In genomic region chr1:100222428-100222827, GRCh38 we compare ENCODE assay signal across 39 cellular contexts. TPM values are rescaled to one million over a fixed set of nuclear protein-coding genes. Genes with fewer than 3 reads are reported as not detected.
"Had no signal": no experiment of that assay in that cellular context is flagged by ENCODE, and none has a peak within 500 bp of the region (broad histone marks: within the 10 kb centered on the region; RNA-seq: fewer than 3 reads in every experiment).

No MANE protein-coding gene starts in this region.

- H3K4me1 ChIP-seq: adrenal gland, ascending aorta, body of pancreas, breast epithelium had no signal

- H3K4me3 ChIP-seq: adrenal gland, ascending aorta, body of pancreas, breast epithelium, cardiac muscle cell had no signal

- DNase-seq: activated effector memory CD4-positive, alpha-beta T cell treated with anti-CD3 and anti-CD28 coated beads, Interleukin-2, amount 50 U/mL, for 16 hours; activated effector memory CD4-positive, alpha-beta T cell treated with Interleukin-2 at 50 U/mL for 16 hours; activated gamma-delta T cell; activated naive CD4-positive, alpha-beta T cell; activated naive CD4-positive, alpha-beta T cell treated with anti-CD3 and anti-CD28 coated beads for 36 hours; activated naive CD4-positive, alpha-beta T cell treated with anti-CD3 and anti-CD28 coated beads, Interleukin-2, amount 10 ng/mL, durations not matched to agents 7 days and 5 days; activated naive CD4-positive, alpha-beta T cell treated with anti-CD3 and anti-CD28 coated beads, Interleukin-2, amount 50 U/mL, for 16 hours; activated naive CD4-positive, alpha-beta T cell treated with Interleukin-2 at 50 U/mL for 16 hours; activated naive CD8-positive, alpha-beta T cell treated with anti-CD3 and anti-CD28 coated beads for 36 hours; activated naive CD8-positive, alpha-beta T cell treated with anti-CD3 and anti-CD28 coated beads, Interleukin-2, amount 10 ng/mL, durations not matched to agents 7 days and 5 days; activated naive CD8-positive, alpha-beta T cell treated with anti-CD3 and anti-CD28 coated beads, Interleukin-2, amount 50 U/mL, for 24 hours; activated T-cell treated with anti-CD3 and anti-CD28 coated beads, Interleukin-2, amount 50 U/mL, for 1 hour; activated T-cell treated with anti-CD3 and anti-CD28 coated beads, Interleukin-2, amount 50 U/mL, for 24 hours; activated T-cell treated with anti-CD3 and anti-CD28 coated beads, Interleukin-2, amount 50 U/mL, for 4 hours; activated T-cell treated with anti-CD3 and anti-CD28 coated beads, Interleukin-2, amount 50 U/mL, for 48 hours; activated T-cell treated with anti-CD3 and anti-CD28 coated beads, Interleukin-2, amount 50 U/mL, for 72 hours; adrenal gland; amniotic stem cell; amygdala; anterior cingulate cortex; aorta; body of pancreas; brain microvascular endothelial cell; caudate nucleus; central memory CD4-positive, alpha-beta T cell; cerebellar nuclear complex had no signal

- H3K9me3 ChIP-seq: ascending aorta, body of pancreas, breast epithelium had no signal

- ATAC-seq: activated naive CD4-positive, alpha-beta T cell treated with anti-CD3 and anti-CD28 coated beads, Interleukin-2, amount 50 U/mL, for 72 hours; activated naive CD8-positive, alpha-beta T cell treated with anti-CD3 and anti-CD28 coated beads, Interleukin-2, amount 50 U/mL, for 24 hours; activated T-cell treated with anti-CD3 and anti-CD28 coated beads, Interleukin-2, amount 50 U/mL, for 4 hours; activated T-cell treated with anti-CD3 and anti-CD28 coated beads, Interleukin-2, amount 50 U/mL, for 72 hours; activated T-helper 17 cell treated with anti-CD3 and anti-CD28 coated beads, Interleukin-2, amount 50 U/mL, for 72 hours; body of pancreas had no signal

- H3K27ac Mint-ChIP-seq: activated naive CD4-positive, alpha-beta T cell treated with anti-CD3 and anti-CD28 coated beads for 36 hours; activated naive CD4-positive, alpha-beta T cell treated with anti-CD3 and anti-CD28 coated beads, Interleukin-2, amount 10 ng/mL, durations not matched to agents 7 days and 5 days; activated naive CD4-positive, alpha-beta T cell treated with anti-CD3 and anti-CD28 coated beads, Interleukin-2, amount 50 U/mL, for 24 hours; activated naive CD4-positive, alpha-beta T cell treated with anti-CD3 and anti-CD28 coated beads, Interleukin-2, amount 50 U/mL, for 72 hours; activated naive CD8-positive, alpha-beta T cell; activated naive CD8-positive, alpha-beta T cell treated with anti-CD3 and anti-CD28 coated beads for 36 hours; activated naive CD8-positive, alpha-beta T cell treated with anti-CD3 and anti-CD28 coated beads, Interleukin-2, amount 10 ng/mL, durations not matched to agents 7 days and 5 days; activated naive CD8-positive, alpha-beta T cell treated with anti-CD3 and anti-CD28 coated beads, Interleukin-2, amount 50 U/mL, for 24 hours; activated T-cell treated with anti-CD3 and anti-CD28 coated beads, Interleukin-2, amount 50 U/mL, for 24 hours; activated T-cell treated with anti-CD3 and anti-CD28 coated beads, Interleukin-2, amount 50 U/mL, for 72 hours; activated T-helper 1 cell treated with anti-CD3 and anti-CD28 coated beads, Interleukin-12 subunit alpha, Interleukin-12 subunit beta, Interleukin-2, Interleukin-4 antibody, amounts not matched to agents 30 ng/mL and 10 ng/mL and 1 ng/mL, durations not matched to agents 14 hours and 24 hours and 36 hours; activated T-helper 17 cell treated with anti-CD3 and anti-CD28 coated beads, Interleukin-2, amount 50 U/mL, for 72 hours; activated T-helper 2 cell treated with anti-CD3 and anti-CD28 coated beads, Interferon-gamma antibody, Interleukin-2, Interleukin-4, amounts not matched to agents 10 μg/mL and 5 μg/mL and 100 μg/mL, durations not matched to agents 14 hours and 24 hours and 36 hours; brain had no signal

- H3K27me3 Mint-ChIP-seq: activated naive CD4-positive, alpha-beta T cell treated with anti-CD3 and anti-CD28 coated beads, Interleukin-2, amount 10 ng/mL, durations not matched to agents 7 days and 5 days; activated naive CD4-positive, alpha-beta T cell treated with anti-CD3 and anti-CD28 coated beads, Interleukin-2, amount 50 U/mL, for 24 hours; activated naive CD8-positive, alpha-beta T cell; activated naive CD8-positive, alpha-beta T cell treated with anti-CD3 and anti-CD28 coated beads for 36 hours; activated naive CD8-positive, alpha-beta T cell treated with anti-CD3 and anti-CD28 coated beads, Interleukin-2, amount 10 ng/mL, durations not matched to agents 7 days and 5 days; activated naive CD8-positive, alpha-beta T cell treated with anti-CD3 and anti-CD28 coated beads, Interleukin-2, amount 50 U/mL, for 24 hours; activated T-cell treated with anti-CD3 and anti-CD28 coated beads, Interleukin-2, amount 50 U/mL, for 24 hours; activated T-helper 17 cell treated with anti-CD3 and anti-CD28 coated beads, Interleukin-2, amount 50 U/mL, for 72 hours; brain; central memory CD8-positive, alpha-beta T cell had no signal

- FAIRE-seq: astrocyte, bronchial epithelial cell had no signal

- H3K4me3 Mint-ChIP-seq: activated naive CD4-positive, alpha-beta T cell treated with anti-CD3 and anti-CD28 coated beads for 36 hours; activated naive CD4-positive, alpha-beta T cell treated with anti-CD3 and anti-CD28 coated beads, Interleukin-2, amount 10 ng/mL, durations not matched to agents 7 days and 5 days; activated naive CD4-positive, alpha-beta T cell treated with anti-CD3 and anti-CD28 coated beads, Interleukin-2, amount 50 U/mL, for 24 hours; activated naive CD8-positive, alpha-beta T cell; activated naive CD8-positive, alpha-beta T cell treated with anti-CD3 and anti-CD28 coated beads for 36 hours; activated naive CD8-positive, alpha-beta T cell treated with anti-CD3 and anti-CD28 coated beads, Interleukin-2, amount 10 ng/mL, durations not matched to agents 7 days and 5 days; activated naive CD8-positive, alpha-beta T cell treated with anti-CD3 and anti-CD28 coated beads, Interleukin-2, amount 50 U/mL, for 24 hours; activated T-cell treated with anti-CD3 and anti-CD28 coated beads, Interleukin-2, amount 50 U/mL, for 24 hours; activated T-cell treated with anti-CD3 and anti-CD28 coated beads, Interleukin-2, amount 50 U/mL, for 4 hours; activated T-cell treated with anti-CD3 and anti-CD28 coated beads, Interleukin-2, amount 50 U/mL, for 72 hours; activated T-helper 1 cell treated with anti-CD3 and anti-CD28 coated beads, Interleukin-12 subunit alpha, Interleukin-12 subunit beta, Interleukin-2, Interleukin-4 antibody, amounts not matched to agents 30 ng/mL and 10 ng/mL and 1 ng/mL, durations not matched to agents 14 hours and 24 hours and 36 hours; activated T-helper 17 cell treated with anti-CD3 and anti-CD28 coated beads, Interleukin-2, amount 50 U/mL, for 72 hours; brain; central memory CD8-positive, alpha-beta T cell had no signal

- H3K4me1 Mint-ChIP-seq: brain; central memory CD8-positive, alpha-beta T cell had no signal

- H3K36me3 ChIP-seq: cardiac muscle cell had no signal

- H3K9me3 Mint-ChIP-seq: activated naive CD4-positive, alpha-beta T cell treated with anti-CD3 and anti-CD28 coated beads for 36 hours; activated naive CD4-positive, alpha-beta T cell treated with anti-CD3 and anti-CD28 coated beads, Interleukin-2, amount 10 ng/mL, durations not matched to agents 7 days and 5 days; activated naive CD4-positive, alpha-beta T cell treated with anti-CD3 and anti-CD28 coated beads, Interleukin-2, amount 50 U/mL, for 24 hours; activated naive CD4-positive, alpha-beta T cell treated with anti-CD3 and anti-CD28 coated beads, Interleukin-2, amount 50 U/mL, for 72 hours; activated naive CD8-positive, alpha-beta T cell treated with anti-CD3 and anti-CD28 coated beads, Interleukin-2, amount 50 U/mL, for 24 hours; activated T-cell treated with anti-CD3 and anti-CD28 coated beads, Interleukin-2, amount 50 U/mL, for 24 hours; activated T-cell treated with anti-CD3 and anti-CD28 coated beads, Interleukin-2, amount 50 U/mL, for 4 hours; activated T-cell treated with anti-CD3 and anti-CD28 coated beads, Interleukin-2, amount 50 U/mL, for 72 hours; activated T-helper 1 cell treated with anti-CD3 and anti-CD28 coated beads, Interleukin-12 subunit alpha, Interleukin-12 subunit beta, Interleukin-2, Interleukin-4 antibody, amounts not matched to agents 30 ng/mL and 10 ng/mL and 1 ng/mL, durations not matched to agents 14 hours and 24 hours and 36 hours; activated T-helper 17 cell treated with anti-CD3 and anti-CD28 coated beads, Interleukin-2, amount 50 U/mL, for 72 hours; activated T-helper 2 cell treated with anti-CD3 and anti-CD28 coated beads, Interferon-gamma antibody, Interleukin-2, Interleukin-4, amounts not matched to agents 10 μg/mL and 5 μg/mL and 100 μg/mL, durations not matched to agents 14 hours and 24 hours and 36 hours; brain; central memory CD8-positive, alpha-beta T cell had no signal

- H3K27me3 ChIP-seq: adrenal gland, ascending aorta, body of pancreas, brain microvascular endothelial cell, breast epithelium, cardiac muscle cell had no signal

- H3K27ac ChIP-seq: adrenal gland, ascending aorta, body of pancreas, brain microvascular endothelial cell, breast epithelium, cardiac muscle cell had no signal

RNA-seq across cellular contexts. Expression of gene LRRC39, which starts 44.4 kb away (rescaled TPM):
- total RNA-seq: ascending aorta had no signal
